In genomic region chr21:35843911-35844667, GRCh38 we compare ENCODE assay signal across 28 cellular contexts.
DNase-seq lines count a peak whose midpoint lies in the region; ATAC-seq, FAIRE-seq and TF ChIP-seq lines count a peak whose summit lies in the region.
"Had no signal": no experiment of that assay in that cellular context is flagged by ENCODE, and none has a peak within 500 bp of the region (broad histone marks: within the 10 kb centered on the region; RNA-seq: fewer than 3 reads in every experiment).

No MANE protein-coding gene starts in this region.

- H3K4me3 ChIP-seq in IMR-90 (ENCODE audit: insufficient read depth, low read depth, low read length) (no peak overlapping the region), endodermal cell (ENCODE audit: low read length) (no peak overlapping the region), lower leg skin (ENCODE audit: low read depth, poor library complexity, severe bottlenecking) (no peak overlapping the region), tibial artery (no peak overlapping the region)
- H3K4me3 ChIP-seq: esophagus muscularis mucosa, SJSA1, upper lobe of left lung had no signal

- no peak overlapping the region for H3K27ac Mint-ChIP-seq in endodermal cell
- H3K27ac Mint-ChIP-seq: activated naive CD8-positive, alpha-beta T cell treated with anti-CD3 and anti-CD28 coated beads for 36 hours; IgD-negative memory B cell; progenitor cell of endocrine pancreas; T-cell had no signal

- H3K36me3 ChIP-seq in IMR-90 (ENCODE audit: control insufficient read depth, insufficient read depth, low read length) = no peaks in the 10 kb centered on the region
- no peaks in the 10 kb centered on the region for H3K36me3 ChIP-seq in endodermal cell (ENCODE audit: control insufficient read depth, insufficient read depth, low read length)
- H3K36me3 ChIP-seq in tibial artery = no peaks in the 10 kb centered on the region
- H3K36me3 ChIP-seq: esophagus muscularis mucosa, SJSA1, upper lobe of left lung had no signal

- no peak overlapping the region for H2BK5ac ChIP-seq in IMR-90 (ENCODE audit: low read depth, low read length, poor library complexity, severe bottlenecking)

- H3K27ac ChIP-seq in IMR-90 (ENCODE audit: insufficient read depth, low read length) (no peak overlapping the region), endodermal cell (ENCODE audit: low read depth, low read length) (no peak overlapping the region), tibial artery (peak overlapping the region; percentile 26 to 28)
- H3K27ac ChIP-seq: C4-2B, esophagus muscularis mucosa, SJSA1, upper lobe of left lung had no signal

- H2AFZ ChIP-seq in IMR-90 (replicated peaks; ENCODE audit: low read length, poor library complexity) = no peak overlapping the region

- H3K4me1 ChIP-seq in IMR-90 (ENCODE audit: control insufficient read depth, insufficient read depth, low read length) (peaks cover 2% of the 10 kb centered on the region; the same call in 1 of the 2 replicates), endodermal cell (ENCODE audit: control insufficient read depth, insufficient read depth, low read length) (no peaks in the 10 kb centered on the region), tibial artery (peaks cover 0 to 11% (median 1%) of the 10 kb centered on the region in 4 donors)
- H3K4me1 ChIP-seq: SJSA1, upper lobe of left lung had no signal

- no peak overlapping the region for H2AK9ac ChIP-seq in IMR-90 (replicated peaks; ENCODE audit: low read depth, low read length, poor library complexity)

- no peak for DNase-seq in IMR-90
- DNase-seq in endodermal cell = peak; percentile 4
- DNase-seq in lower leg skin (ENCODE audit: low spot score in 2 of 2) = peak; percentile 48 to 87
- DNase-seq in tibial artery = peak in 1 of 2 donors; percentile 48
- no peak for DNase-seq in D721Med (ENCODE audit: insufficient read length, low spot score)
- no peak for DNase-seq in SK-N-DZ (ENCODE audit: low spot score)
- DNase-seq: activated CD4-positive, alpha-beta T cell treated with anti-CD3 and anti-CD28 coated beads for 48 hours; activated effector memory CD4-positive, alpha-beta T cell treated with Interleukin-2 at 50 U/mL for 16 hours; activated naive CD8-positive, alpha-beta T cell treated with anti-CD3 and anti-CD28 coated beads for 36 hours; cerebellar nuclear complex; COR-L47; naive B cell; NCI-H1092; NCI-H1694 treated with DMSO at 0.1 percent for 48 hours; NCI-H446 treated with DMSO at 0.1 percent for 48 hours; stimulated activated CD4-positive, alpha-beta T cell treated with anti-CD3 and anti-CD28 coated beads, Interleukin-15, amount 100 ng/mL, for 24 hours; stimulated activated CD4-positive, alpha-beta T cell treated with anti-CD3 and anti-CD28 coated beads, Interleukin-4, amount 100 ng/mL, for 4 hours; T-cell; upper lobe of left lung had no signal

- no peak for TF ChIP-seq POLR2A in IMR-90 (IDR thresholded peaks at IDR 0.05; ENCODE audit: low read depth, low read length)
- no peak for TF ChIP-seq POLR2A in lower leg skin (IDR thresholded peaks at IDR 0.05)

- no peak overlapping the region for H3K56ac ChIP-seq in IMR-90 (ENCODE audit: extremely low read depth, insufficient read depth, low read length)

- intact Hi-C loops in IMR-90 (cut with micrococcal nuclease) = loop anchor here (5.0 to 10.0 kb wide), 4 partner anchors 98 to 639 kb away; no protein-coding TSS in a partner anchor
- intact Hi-C loops in lower leg skin (cut with DNase I; ENCODE audit: low total_unique reads) = no loop called here
- intact Hi-C loops in tibial artery (cut with DNase I; ENCODE audit: low total_unique reads) = loop anchor here (10.0 kb wide), 1 partner anchor 959 kb away; no protein-coding TSS in a partner anchor

- H3K18ac ChIP-seq in IMR-90 (ENCODE audit: low read depth, low read length) = no peak overlapping the region

- H4K20me1 ChIP-seq in IMR-90 (ENCODE audit: insufficient read depth, low read length) = no peaks in the 10 kb centered on the region

- dilution Hi-C loops in IMR-90 (cut with HindIII; ENCODE audit: low sequenced_read_pairs, unreplicated experiment) = no loop called here

- H2BK120ac ChIP-seq in IMR-90 (ENCODE audit: low read depth, low read length) = no peak overlapping the region

- no peak overlapping the region; the same call in 1 of the 2 replicates for H2AK5ac ChIP-seq in IMR-90 (ENCODE audit: low read depth, low read length)

- H2BK20ac ChIP-seq in IMR-90 (ENCODE audit: low read depth, low read length) = no peak overlapping the region

- H4K91ac ChIP-seq in IMR-90 (ENCODE audit: insufficient read depth, low read depth, low read length) = no peak overlapping the region

- H3K9me3 Mint-ChIP-seq in endodermal cell = no peaks in the 10 kb centered on the region
- H3K9me3 Mint-ChIP-seq: activated naive CD8-positive, alpha-beta T cell treated with anti-CD3 and anti-CD28 coated beads for 36 hours; IgD-negative memory B cell; naive B cell; T-cell had no signal

- H3K27me3 Mint-ChIP-seq in endodermal cell (ENCODE audit: insufficient read depth) = peaks cover 7% of the 10 kb centered on the region
- H3K27me3 Mint-ChIP-seq: activated naive CD8-positive, alpha-beta T cell treated with anti-CD3 and anti-CD28 coated beads for 36 hours; IgD-negative memory B cell had no signal

- H4K5ac ChIP-seq in IMR-90 (ENCODE audit: low read depth, low read length) = no peak overlapping the region

- no peak overlapping the region for H3K4me3 Mint-ChIP-seq in endodermal cell
- H3K4me3 Mint-ChIP-seq: activated naive CD8-positive, alpha-beta T cell treated with anti-CD3 and anti-CD28 coated beads for 36 hours; IgD-negative memory B cell; naive B cell; T-cell had no signal

- no peak overlapping the region for H2BK15ac ChIP-seq in IMR-90 (ENCODE audit: low read depth, low read length)

- no peak overlapping the region for H4K8ac ChIP-seq in IMR-90 (ENCODE audit: low read depth in 2 of 2, low read length in 2 of 2)

- H3K9me1 ChIP-seq in IMR-90 (ENCODE audit: insufficient read depth, low read length) = peaks cover 3% of the 10 kb centered on the region; the same call in 1 of the 2 replicates

- no CpG with 5 or more reads among the region's 7 CpGs for WGBS in IMR-90 (ENCODE audit: extremely low coverage in 2 of 2, insufficient read length in 1 of 2), 2 experiments
- 80 to 95% methylated on average over 2 to 7 of the region's 7 CpGs for WGBS in endodermal cell (ENCODE audit: insufficient coverage in 1 of 2, insufficient read length in 1 of 2), 2 experiments
- WGBS in lower leg skin, 2 donors = 40 to 59% methylated on average over 7 of the region's 7 CpGs

- H3K36me3 Mint-ChIP-seq in endodermal cell (ENCODE audit: low read depth) = no peaks in the 10 kb centered on the region
- H3K36me3 Mint-ChIP-seq: activated naive CD8-positive, alpha-beta T cell treated with anti-CD3 and anti-CD28 coated beads for 36 hours; naive B cell; T-cell had no signal

- TF ChIP-seq CTCF in IMR-90 (conservative IDR thresholded peaks at IDR 0.05; ENCODE audit: low read depth, low read length) (no peak), endodermal cell (conservative IDR thresholded peaks at IDR 0.05) (no peak), lower leg skin (IDR thresholded peaks at IDR 0.05) (no peak), tibial artery (IDR thresholded peaks at IDR 0.05) (no peak), D721Med (IDR thresholded peaks at IDR 0.05; ENCODE audit: insufficient read depth, missing control alignments) (no peak)

- 0 out of 2 replicates have a peak overlapping the region, but pooled peaks have one; percentile 0 for H3K4ac ChIP-seq in IMR-90 (ENCODE audit: low read depth, low read length)

- FAIRE-seq in D721Med (lab: Jason Lieb, UNC) = no peak
- FAIRE-seq: endometrium, G401.6 had no signal

- H3K23ac ChIP-seq in IMR-90 (ENCODE audit: low read depth, low read length) = no peak overlapping the region

- H3K27me3 ChIP-seq in IMR-90 (ENCODE audit: control insufficient read depth, insufficient read depth, low read length) = no peaks in the 10 kb centered on the region
- H3K27me3 ChIP-seq in endodermal cell (ENCODE audit: control insufficient read depth, insufficient read depth, low read length, poor library complexity, severe bottlenecking) = no peaks in the 10 kb centered on the region
- H3K27me3 ChIP-seq in tibial artery = no peaks in the 10 kb centered on the region
- H3K27me3 ChIP-seq: esophagus muscularis mucosa, SJSA1, upper lobe of left lung had no signal

- TF ChIP-seq RAD21 in IMR-90 (IDR thresholded peaks at IDR 0.05; ENCODE audit: low read length) = no peak

- no peak overlapping the region for H3K9ac ChIP-seq in IMR-90 (ENCODE audit: low read depth, low read length)
- H3K9ac ChIP-seq in endodermal cell (ENCODE audit: extremely low read depth, low read length, poor library complexity, severe bottlenecking) = no peak overlapping the region

- no peak overlapping the region for H3K4me2 ChIP-seq in IMR-90 (ENCODE audit: low read depth, low read length)

- H3K9me3 ChIP-seq in IMR-90 (ENCODE audit: control insufficient read depth, insufficient read depth, low read length) (no peaks in the 10 kb centered on the region), endodermal cell (ENCODE audit: control insufficient read depth, low read length) (no peaks in the 10 kb centered on the region), tibial artery (no peaks in the 10 kb centered on the region)
- H3K9me3 ChIP-seq: esophagus muscularis mucosa, SJSA1, upper lobe of left lung had no signal

- in situ Hi-C loops in IMR-90 (cut with MboI; ENCODE audit: low sequenced_read_pairs) = loop anchor here (5.0 to 10.0 kb wide), 2 partner anchors 957 to 1099 kb away; no protein-coding TSS in a partner anchor

- CTCF ChIA-PET in IMR-90 (lab: Yijun Ruan, JAX) = no interaction called here

- H3K14ac ChIP-seq in IMR-90 (replicated peaks; ENCODE audit: low read depth, low read length) = no peak overlapping the region

- POLR2A ChIA-PET in IMR-90 (lab: Charles Lee; ENCODE audit: unreplicated experiment) = no interaction called here

- no TSS peak for BruUV-seq in IMR-90 (replicated peaks; lab: Mats Ljungman, UMichigan)

- H3K79me1 ChIP-seq in IMR-90 (ENCODE audit: low read depth in 1 of 2, low read length in 2 of 2) = no peaks in the 10 kb centered on the region

- ATAC-seq in IMR-90 (ENCODE audit: low read depth) (no peak), GM21390 (IDR thresholded peaks at IDR 0.05; ENCODE audit: unreplicated experiment) (no peak)
- ATAC-seq: HCT116, T-cell had no signal

- no peaks in the 10 kb centered on the region for H3K4me1 Mint-ChIP-seq in endodermal cell
- H3K4me1 Mint-ChIP-seq: activated naive CD8-positive, alpha-beta T cell treated with anti-CD3 and anti-CD28 coated beads for 36 hours; IgD-negative memory B cell; naive B cell; T-cell had no signal

TF ChIP-seq in IMR-90, 13 proteins besides CTCF, POLR2A, EP300 and RAD21 (continues in another document):
- TF ChIP-seq MAFK (IDR thresholded peaks at IDR 0.05; ENCODE audit: low read depth, low read length) (no peak), NFE2L2 (IDR thresholded peaks at IDR 0.05; ENCODE audit: low read depth, low read length) (no peak), CHD1 (IDR thresholded peaks at IDR 0.05; ENCODE audit: low read depth, low read length) (no peak), RCOR1 (IDR thresholded peaks at IDR 0.05; ENCODE audit: insufficient replicate concordance, low read length) (no peak), MAZ (IDR thresholded peaks at IDR 0.05; ENCODE audit: borderline replicate concordance, low read depth, low read length) (no peak), SMC3 (IDR thresholded peaks at IDR 0.05; ENCODE audit: low read depth, low read length) (no peak), BHLHE40 (IDR thresholded peaks at IDR 0.05; ENCODE audit: low read depth, low read length) (no peak), RFX5 (IDR thresholded peaks at IDR 0.05; ENCODE audit: low read depth, low read length) (no peak)

Comparison
In these comparisons a context has a peak if more than half of its experiments do, and no peak if none do; other contexts are left out.
1. DNase-seq: peak in endodermal cell (single experiment) and lower leg skin (2 of 2); none in IMR-90 (single experiment), D721Med (single experiment) and SK-N-DZ (single experiment).
2. H3K27ac ChIP-seq: peak in tibial artery (2 of 2); none in IMR-90 (single experiment) and endodermal cell (single experiment).